16 cellular contexts compared by ENCODE assay signal in genomic region chr3:143287403-143287802, GRCh38.
DNase-seq lines count a peak whose midpoint lies in the region; ATAC-seq and TF ChIP-seq lines count a peak whose summit lies in the region.
"Had no signal": no experiment of that assay in that cellular context is flagged by ENCODE, and none has a peak within 500 bp of the region (broad histone marks: within the 10 kb centered on the region; RNA-seq: fewer than 3 reads in every experiment).

No MANE protein-coding gene starts in this region.

- no peak for TF ChIP-seq CTCF in astrocyte of the cerebellum (IDR thresholded peaks at IDR 0.05; ENCODE audit: low read depth, low read length, missing control alignments)
- no peak for TF ChIP-seq CTCF in fibroblast of pulmonary artery (IDR thresholded peaks at IDR 0.05; ENCODE audit: low read length, missing control alignments)

- no peaks in the 10 kb centered on the region for H3K9me3 ChIP-seq in right cardiac atrium (ENCODE audit: control insufficient read depth, low read length)
- H3K9me3 ChIP-seq: BE2C had no signal

- H3K27me3 ChIP-seq in right cardiac atrium (ENCODE audit: control insufficient read depth, insufficient read depth) = no peaks in the 10 kb centered on the region
- H3K27me3 ChIP-seq: BE2C had no signal

- ATAC-seq in HG03135 (IDR thresholded peaks at IDR 0.05; ENCODE audit: unreplicated experiment) (no peak), right cardiac atrium (no peak)

- intact Hi-C loops in right cardiac atrium (cut with DNase I) = no loop called here

- WGBS in right cardiac atrium = 82% methylated on average over 2 of the region's 2 CpGs

- no peak overlapping the region for H3K27ac ChIP-seq in right cardiac atrium (ENCODE audit: low read length)
- H3K27ac ChIP-seq: PC-9 had no signal

- in situ Hi-C loops in astrocyte of the cerebellum (cut with HindIII; ENCODE audit: low sequenced_read_pairs) = no loop called here

- DNase-seq in M059J (ENCODE audit: low read depth) (peak; percentile 47), astrocyte of the cerebellum (ENCODE audit: low read depth) (peak; percentile 92), fibroblast of pulmonary artery (ENCODE audit: low read depth) (peak; percentile 33), medulla oblongata (ENCODE audit: extremely low spot score) (peak; percentile 84), HK-2 (ENCODE audit: unreplicated experiment) (no peak), right cardiac atrium (no peak), AG08395 (ENCODE audit: low spot score) (no peak)
- DNase-seq: BE2C; CD8-positive, alpha-beta memory T cell; DMS 273 treated with DMSO at 0.1 percent for 48 hours; NCI-H1436; NCI-H2081 treated with DMSO at 0.1 percent for 48 hours; NCI-H226; NCI-H526; PC-9 had no signal

- peaks cover 3% of the 10 kb centered on the region for H3K4me1 ChIP-seq in right cardiac atrium (ENCODE audit: control insufficient read depth, insufficient read depth, low read length)
- H3K4me1 ChIP-seq: BE2C had no signal

- H3K4me3 ChIP-seq in astrocyte of the cerebellum (ENCODE audit: low read depth, low read length) (no peak overlapping the region), fibroblast of pulmonary artery (replicated peaks; ENCODE audit: low read depth, low read length) (no peak overlapping the region), right cardiac atrium (ENCODE audit: low read length) (no peak overlapping the region)
- H3K4me3 ChIP-seq: PC-9 had no signal

Comparison
In these comparisons a context has a peak if more than half of its experiments do, and no peak if none do; other contexts are left out.
1. DNase-seq: peak in M059J (single experiment), astrocyte of the cerebellum (single experiment), fibroblast of pulmonary artery (single experiment) and medulla oblongata (single experiment); none in HK-2 (single experiment), right cardiac atrium (0 of 3) and AG08395 (single experiment).